23 cellular contexts compared by ENCODE assay signal in genomic region chr18:62603211-62603610, GRCh38.
"Had no signal": no experiment of that assay in that cellular context is flagged by ENCODE, and none has a peak within 500 bp of the region (broad histone marks: within the 10 kb centered on the region; RNA-seq: fewer than 3 reads in every experiment).

No MANE protein-coding gene starts in this region.

- H3K27ac ChIP-seq: left ventricle myocardium inferior, ovary, right atrium auricular region, sigmoid colon, spleen, suprapubic skin, thoracic aorta, tibial artery, upper lobe of right lung had no signal

- ATAC-seq: left colon; mucosa of descending colon; naive thymus-derived CD4-positive, alpha-beta T cell; natural killer cell treated with Interleukin-12 subunit alpha and Interleukin-12 subunit beta and Interleukin-15 and Interleukin-18, amount 100 ng/mL, for 72 hours; stimulated activated effector memory CD8-positive, alpha-beta T cell treated with anti-CD3 and anti-CD28 coated beads, Interleukin-12 subunit alpha, Interleukin-12 subunit beta, amount 100 ng/mL, for 72 hours; upper lobe of right lung had no signal

- H3K36me3 ChIP-seq: left ventricle myocardium inferior, ovary, right atrium auricular region, sigmoid colon, spleen, suprapubic skin, thoracic aorta, tibial artery, upper lobe of right lung had no signal

- DNase-seq: hippocampal formation; left colon; left ventricle myocardium inferior; mesendoderm; mucosa of descending colon; naive thymus-derived CD4-positive, alpha-beta T cell; ovary; sigmoid colon; small intestine; spleen; stimulated activated CD4-positive, alpha-beta T cell treated with anti-CD3 and anti-CD28 coated beads, Interleukin-4, amount 100 ng/mL, for 24 hours; stimulated activated naive CD4-positive, alpha-beta T cell; trophoblast cell; upper lobe of right lung had no signal

- FAIRE-seq: keratinocyte, small intestine, urothelium cell line had no signal

- H3K27me3 ChIP-seq: ovary had no signal

- H3K4me1 ChIP-seq: left ventricle myocardium inferior, right atrium auricular region, sigmoid colon, spleen, suprapubic skin, tibial artery, upper lobe of right lung had no signal

- H3K4me3 ChIP-seq: left ventricle myocardium inferior, lung, mucosa of descending colon, ovary, right atrium auricular region, sigmoid colon, spleen, suprapubic skin, thoracic aorta, tibial artery, upper lobe of right lung had no signal

- H3K9me3 ChIP-seq: left ventricle myocardium inferior, mucosa of descending colon, ovary, right atrium auricular region, sigmoid colon, suprapubic skin, thoracic aorta, tibial artery, upper lobe of right lung had no signal
